20 cellular contexts compared by ENCODE assay signal in genomic region chr2:214533511-214533910, GRCh38.
"Had no signal": no experiment of that assay in that cellular context is flagged by ENCODE, and none has a peak within 500 bp of the region (broad histone marks: within the 10 kb centered on the region; RNA-seq: fewer than 3 reads in every experiment).

No MANE protein-coding gene starts in this region.

- H3K27ac Mint-ChIP-seq: activated CD4-positive, alpha-beta memory T cell treated with anti-CD3 and anti-CD28 coated beads, Interleukin-2, amount 10 ng/mL, durations not matched to agents 7 days and 5 days; activated CD8-positive, alpha-beta memory T cell treated with anti-CD3 and anti-CD28 coated beads, Interleukin-2, amount 10 ng/mL, durations not matched to agents 7 days and 5 days; activated naive CD8-positive, alpha-beta T cell treated with anti-CD3 and anti-CD28 coated beads, Interleukin-2, amount 10 ng/mL, durations not matched to agents 7 days and 5 days; dendritic cell treated with granulocyte-macrophage colony-stimulating factor and Interleukin-4, amounts not matched to agents 40 ng/mL and 50 ng/mL, for 4 days; natural killer cell; stimulated activated naive B cell treated with anti-CD40 and anti-IgM and Interleukin-4, amounts not matched to agents 10 μg/mL and 1 μg/mL and 100 μg/mL, for 72 hours had no signal

- ATAC-seq: activated CD8-positive, alpha-beta memory T cell treated with anti-CD3 and anti-CD28 coated beads, Interleukin-2, amount 10 ng/mL, durations not matched to agents 7 days and 5 days; esophagus mucosa; heart right ventricle; left ventricle myocardium superior; natural killer cell; stimulated activated naive B cell treated with anti-CD40 and anti-IgM and Interleukin-4, amounts not matched to agents 10 μg/mL and 1 μg/mL and 100 μg/mL, for 72 hours; upper lobe of right lung had no signal

- H3K4me3 Mint-ChIP-seq: activated CD4-positive, alpha-beta memory T cell treated with anti-CD3 and anti-CD28 coated beads, Interleukin-2, amount 10 ng/mL, durations not matched to agents 7 days and 5 days; activated CD8-positive, alpha-beta memory T cell treated with anti-CD3 and anti-CD28 coated beads, Interleukin-2, amount 10 ng/mL, durations not matched to agents 7 days and 5 days; activated naive CD8-positive, alpha-beta T cell treated with anti-CD3 and anti-CD28 coated beads, Interleukin-2, amount 10 ng/mL, durations not matched to agents 7 days and 5 days; dendritic cell treated with granulocyte-macrophage colony-stimulating factor and Interleukin-4, amounts not matched to agents 40 ng/mL and 50 ng/mL, for 4 days; natural killer cell; stimulated activated naive B cell treated with anti-CD40 and anti-IgM and Interleukin-4, amounts not matched to agents 10 μg/mL and 1 μg/mL and 100 μg/mL, for 72 hours had no signal

- H3K36me3 ChIP-seq: breast epithelium, heart right ventricle, neutrophil, sigmoid colon, spleen, upper lobe of right lung had no signal

- H3K36me3 Mint-ChIP-seq: activated CD8-positive, alpha-beta memory T cell treated with anti-CD3 and anti-CD28 coated beads, Interleukin-2, amount 10 ng/mL, durations not matched to agents 7 days and 5 days; activated naive CD8-positive, alpha-beta T cell treated with anti-CD3 and anti-CD28 coated beads, Interleukin-2, amount 10 ng/mL, durations not matched to agents 7 days and 5 days; natural killer cell; stimulated activated naive B cell treated with anti-CD40 and anti-IgM and Interleukin-4, amounts not matched to agents 10 μg/mL and 1 μg/mL and 100 μg/mL, for 72 hours had no signal

- H3K4me3 ChIP-seq: breast epithelium, heart right ventricle, sigmoid colon, spleen, upper lobe of right lung had no signal

- H3K27me3 ChIP-seq: breast epithelium, heart right ventricle, neutrophil, sigmoid colon, spleen, upper lobe of right lung had no signal

- DNase-seq: activated CD4-positive, alpha-beta memory T cell treated with anti-CD3 and anti-CD28 coated beads, Interleukin-2, amount 10 ng/mL, durations not matched to agents 7 days and 5 days; activated CD4-positive, alpha-beta T cell treated with anti-CD3 and anti-CD28 coated beads for 48 hours; activated CD4-positive, CD25-positive, alpha-beta regulatory T cell; activated CD8-positive, alpha-beta memory T cell treated with anti-CD3 and anti-CD28 coated beads, Interleukin-2, amount 10 ng/mL, durations not matched to agents 7 days and 5 days; activated naive CD4-positive, alpha-beta T cell; activated naive CD8-positive, alpha-beta T cell treated with anti-CD3 and anti-CD28 coated beads, Interleukin-2, amount 10 ng/mL, durations not matched to agents 7 days and 5 days; effector CD8-positive, alpha-beta T cell; heart right ventricle; left ventricle myocardium superior; natural killer cell; sigmoid colon; spleen; stimulated activated naive B cell treated with anti-CD40 and anti-IgM and Interleukin-4, amounts not matched to agents 10 μg/mL and 1 μg/mL and 100 μg/mL, for 72 hours; T1000; upper lobe of right lung had no signal

- H3K9me3 Mint-ChIP-seq: activated CD4-positive, alpha-beta memory T cell treated with anti-CD3 and anti-CD28 coated beads, Interleukin-2, amount 10 ng/mL, durations not matched to agents 7 days and 5 days; activated naive CD8-positive, alpha-beta T cell treated with anti-CD3 and anti-CD28 coated beads, Interleukin-2, amount 10 ng/mL, durations not matched to agents 7 days and 5 days; natural killer cell; stimulated activated naive B cell treated with anti-CD40 and anti-IgM and Interleukin-4, amounts not matched to agents 10 μg/mL and 1 μg/mL and 100 μg/mL, for 72 hours had no signal

- H3K9me3 ChIP-seq: breast epithelium, heart right ventricle, neutrophil, sigmoid colon, spleen, upper lobe of right lung had no signal

- H3K27me3 Mint-ChIP-seq: activated CD4-positive, alpha-beta memory T cell treated with anti-CD3 and anti-CD28 coated beads, Interleukin-2, amount 10 ng/mL, durations not matched to agents 7 days and 5 days; activated CD8-positive, alpha-beta memory T cell treated with anti-CD3 and anti-CD28 coated beads, Interleukin-2, amount 10 ng/mL, durations not matched to agents 7 days and 5 days; activated naive CD8-positive, alpha-beta T cell treated with anti-CD3 and anti-CD28 coated beads, Interleukin-2, amount 10 ng/mL, durations not matched to agents 7 days and 5 days; dendritic cell treated with granulocyte-macrophage colony-stimulating factor and Interleukin-4, amounts not matched to agents 40 ng/mL and 50 ng/mL, for 4 days had no signal

- H3K4me1 ChIP-seq: breast epithelium, heart right ventricle, parathyroid adenoma, sigmoid colon, spleen, upper lobe of right lung had no signal

- H3K27ac ChIP-seq: breast epithelium, heart right ventricle, neutrophil, parathyroid adenoma, sigmoid colon, spleen, upper lobe of right lung had no signal

- H3K4me1 Mint-ChIP-seq: activated CD4-positive, alpha-beta memory T cell treated with anti-CD3 and anti-CD28 coated beads, Interleukin-2, amount 10 ng/mL, durations not matched to agents 7 days and 5 days; activated CD8-positive, alpha-beta memory T cell treated with anti-CD3 and anti-CD28 coated beads, Interleukin-2, amount 10 ng/mL, durations not matched to agents 7 days and 5 days; activated naive CD8-positive, alpha-beta T cell treated with anti-CD3 and anti-CD28 coated beads, Interleukin-2, amount 10 ng/mL, durations not matched to agents 7 days and 5 days; natural killer cell; stimulated activated naive B cell treated with anti-CD40 and anti-IgM and Interleukin-4, amounts not matched to agents 10 μg/mL and 1 μg/mL and 100 μg/mL, for 72 hours had no signal
